1 cellular context compared by ENCODE assay signal in genomic region chr12:6362383-6362782, GRCh38.
TF ChIP-seq lines count a peak whose summit lies in the region.

No MANE protein-coding gene starts in this region.

TF ChIP-seq in WTC11, 78 proteins besides CTCF, POLR2A, EP300 and RAD21 (continued from another document):
- TF ChIP-seq ATF2 (CRISPR knock-in tag; IDR thresholded peaks at IDR 0.05; ENCODE audit: borderline replicate concordance, low read depth) (no peak), ZNF219 (CRISPR knock-in tag; IDR thresholded peaks at IDR 0.05; ENCODE audit: borderline replicate concordance) (no peak), ZNF396 (CRISPR knock-in tag; IDR thresholded peaks at IDR 0.05; ENCODE audit: borderline replicate concordance) (no peak), MLX (CRISPR knock-in tag; IDR thresholded peaks at IDR 0.05) (no peak), TP53 (CRISPR knock-in tag; IDR thresholded peaks at IDR 0.05) (no peak), NFYB (CRISPR knock-in tag; conservative IDR thresholded peaks at IDR 0.05; ENCODE audit: low read depth) (no peak), ZBTB43 (CRISPR knock-in tag; IDR thresholded peaks at IDR 0.05) (no peak), SMAD4 (CRISPR knock-in tag; IDR thresholded peaks at IDR 0.05) (no peak), NFE2L1 (CRISPR knock-in tag; IDR thresholded peaks at IDR 0.05) (no peak), ZNF425 (CRISPR knock-in tag; conservative IDR thresholded peaks at IDR 0.05) (no peak), ZNF671 (CRISPR knock-in tag; IDR thresholded peaks at IDR 0.05) (no peak), PREB (CRISPR knock-in tag; IDR thresholded peaks at IDR 0.05; ENCODE audit: borderline replicate concordance) (no peak), IRF1 (CRISPR knock-in tag; IDR thresholded peaks at IDR 0.05) (no peak), ZMAT4 (CRISPR knock-in tag; IDR thresholded peaks at IDR 0.05) (no peak), STAT6 (CRISPR knock-in tag; conservative IDR thresholded peaks at IDR 0.05; ENCODE audit: low read depth) (no peak), RELA (CRISPR knock-in tag; IDR thresholded peaks at IDR 0.05; ENCODE audit: borderline replicate concordance) (no peak)
TF ChIP-seq in WTC11: peak in this region for 0.
